ENCODE assay signal across 28 cellular contexts in the genomic region with DNA sequence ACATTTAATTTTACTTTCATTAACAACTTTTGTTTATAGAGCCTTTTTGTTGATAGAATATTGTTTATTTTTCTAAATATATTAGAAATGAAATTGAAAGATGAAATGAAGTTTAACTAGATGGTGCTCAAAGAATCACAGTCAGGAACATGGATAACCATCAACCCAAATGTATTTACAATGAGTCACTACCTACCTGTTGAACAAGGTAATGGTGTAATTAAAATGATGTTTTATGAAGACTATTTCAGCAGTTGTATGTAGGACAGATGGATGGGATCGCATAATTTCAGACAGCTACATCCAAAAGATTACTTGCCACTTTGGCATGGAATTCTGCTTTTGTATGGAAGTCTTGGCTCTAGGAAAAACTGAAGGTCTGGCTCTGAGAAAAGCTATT.
"Had no signal": no experiment of that assay in that cellular context is flagged by ENCODE, and none has a peak within 500 bp of the region (broad histone marks: within the 10 kb centered on the region; RNA-seq: fewer than 3 reads in every experiment).

No MANE protein-coding gene starts in this region.

- H3K27me3 ChIP-seq: ascending aorta, cardiac muscle cell had no signal

- DNase-seq: activated CD4-positive, alpha-beta memory T cell treated with anti-CD3 and anti-CD28 coated beads, Interleukin-2, amount 10 ng/mL, durations not matched to agents 7 days and 5 days; activated CD4-positive, alpha-beta T cell treated with anti-CD3 and anti-CD28 coated beads for 1 hour; activated CD4-positive, alpha-beta T cell treated with anti-CD3 and anti-CD28 coated beads for 36 hours; activated CD4-positive, alpha-beta T cell treated with anti-CD3 and anti-CD28 coated beads for 48 hours; activated CD4-positive, alpha-beta T cell treated with anti-CD3 and anti-CD28 coated beads, Interleukin-2, amount 10 ng/mL, durations not matched to agents 7 days and 5 days; activated CD4-positive, alpha-beta T cell treated with anti-CD3 and anti-CD28 coated beads, Interleukin-2, amount 50 U/mL, for 48 hours; activated CD4-positive, CD25-positive, alpha-beta regulatory T cell; activated CD8-positive, alpha-beta memory T cell treated with anti-CD3 and anti-CD28 coated beads for 24 hours; activated CD8-positive, alpha-beta memory T cell treated with anti-CD3 and anti-CD28 coated beads, Interleukin-2, amount 10 ng/mL, durations not matched to agents 7 days and 5 days; activated CD8-positive, alpha-beta memory T cell treated with anti-CD3 and anti-CD28 coated beads, Interleukin-2, amount 50 U/mL, for 48 hours; activated CD8-positive, alpha-beta T cell treated with anti-CD3 and anti-CD28 coated beads, Interleukin-2, amount 10 ng/mL, durations not matched to agents 7 days and 5 days; activated effector memory CD4-positive, alpha-beta T cell treated with Interleukin-2 at 50 U/mL for 16 hours; activated gamma-delta T cell; activated naive CD4-positive, alpha-beta T cell treated with anti-CD3 and anti-CD28 coated beads, Interleukin-2, amount 10 ng/mL, durations not matched to agents 7 days and 5 days; activated naive CD4-positive, alpha-beta T cell treated with Interleukin-2 at 50 U/mL for 16 hours; activated naive CD8-positive, alpha-beta T cell treated with anti-CD3 and anti-CD28 coated beads, Interleukin-2, amount 10 ng/mL, durations not matched to agents 7 days and 5 days; activated naive CD8-positive, alpha-beta T cell treated with anti-CD3 and anti-CD28 coated beads, Interleukin-2, amount 50 U/mL, for 24 hours; activated T-cell treated with anti-CD3 and anti-CD28 coated beads, Interleukin-2, amount 50 U/mL, for 24 hours; activated T-cell treated with anti-CD3 and anti-CD28 coated beads, Interleukin-2, amount 50 U/mL, for 48 hours; amygdala; anterior cingulate cortex; central memory CD4-positive, alpha-beta T cell; T-helper 1 cell; T-helper 2 cell; T-helper 9 cell; WERI-Rb-1 had no signal

- H3K36me3 ChIP-seq: ascending aorta, cardiac muscle cell, WERI-Rb-1 had no signal

- H3K27ac ChIP-seq: ascending aorta, cardiac muscle cell, WERI-Rb-1 had no signal

- H3K9me3 ChIP-seq: ascending aorta had no signal

- H3K4me3 ChIP-seq: ascending aorta, cardiac muscle cell had no signal

- H3K4me1 ChIP-seq: ascending aorta had no signal
